In the genomic region with DNA sequence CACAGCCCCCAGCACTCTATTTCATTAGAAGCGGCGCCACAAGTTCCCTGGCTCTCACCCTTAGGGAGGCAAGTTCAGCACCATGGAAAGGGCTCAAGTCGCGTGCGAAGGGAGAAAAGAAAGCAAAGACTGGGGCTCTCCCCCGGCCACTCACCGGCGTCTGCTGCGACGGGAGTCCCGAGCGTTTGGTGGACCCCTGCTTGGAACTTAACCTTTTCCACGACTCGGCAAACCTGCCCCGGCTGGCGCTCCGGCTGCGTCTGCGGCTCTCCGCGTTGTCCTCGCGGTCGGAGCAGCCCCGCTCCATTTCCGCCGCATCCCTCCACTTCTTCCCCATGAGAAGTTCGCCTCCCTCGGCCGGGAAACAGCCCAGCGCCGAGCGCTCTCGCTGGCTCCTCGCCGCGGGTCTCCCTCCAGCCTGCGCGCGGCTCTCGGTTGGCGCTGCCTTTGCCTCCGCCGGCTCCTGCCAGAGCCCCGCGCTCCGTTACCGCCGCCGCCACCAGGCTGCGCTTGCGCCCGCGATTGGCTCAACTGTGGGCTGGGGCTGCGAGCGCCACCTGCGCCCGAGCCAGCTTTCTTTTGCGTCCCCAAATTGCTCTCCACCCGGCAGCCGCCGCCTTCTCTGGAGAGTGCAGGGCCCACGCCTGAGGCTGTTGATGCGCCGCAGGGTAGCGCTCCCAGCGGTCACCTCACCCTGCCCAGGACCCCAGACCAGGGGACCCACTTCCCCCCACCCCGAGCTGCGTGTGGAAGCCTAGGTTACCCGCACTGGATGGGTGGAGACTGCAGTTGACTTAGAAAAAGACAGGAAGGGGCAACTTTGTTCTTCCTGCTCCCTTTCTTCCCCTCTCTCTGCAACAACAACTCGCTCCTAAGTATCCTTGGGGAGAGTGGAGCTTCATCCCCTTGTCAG, we compare ENCODE assay signal across 8 cellular contexts.
A peak's percentile ranks its signal among the peaks of the same experiment; 100 is the strongest.
DNase-seq lines count a peak whose midpoint lies in the region; ATAC-seq and TF ChIP-seq lines count a peak whose summit lies in the region.

No MANE protein-coding gene starts in this region.

- no peaks in the 10 kb centered on the region for H3K36me3 Mint-ChIP-seq in Caco-2 (ENCODE audit: insufficient read depth, unreplicated experiment)
- no peaks in the 10 kb centered on the region for H3K36me3 Mint-ChIP-seq in effector memory CD8-positive, alpha-beta T cell (ENCODE audit: insufficient read depth)

- no peaks in the 10 kb centered on the region for H3K9me3 ChIP-seq in Caco-2
- H3K9me3 ChIP-seq in iPS-18c (ENCODE audit: control insufficient read depth, insufficient read depth, low read length): no peaks in the 10 kb centered on the region
- peaks cover 0 to 2% (median 0%) of the 10 kb centered on the region in 3 donors for H3K9me3 ChIP-seq in skeletal muscle tissue (ENCODE audit: control insufficient read depth in 3 of 3, low read length in 3 of 3)

- no TSS peak for BruUV-seq in Caco-2 (replicated peaks; lab: Mats Ljungman, UMichigan)

- H3K36me3 ChIP-seq in Caco-2 (ENCODE audit: control insufficient read depth, insufficient read depth, low read length) (no peaks in the 10 kb centered on the region), skeletal muscle tissue (ENCODE audit: control insufficient read depth in 3 of 3, insufficient read depth in 3 of 3, low read length in 3 of 3) (no peaks in the 10 kb centered on the region)

- H3K27me3 Mint-ChIP-seq in Caco-2 (ENCODE audit: insufficient read depth, unreplicated experiment): no peaks in the 10 kb centered on the region
- H3K27me3 Mint-ChIP-seq in effector memory CD8-positive, alpha-beta T cell: peaks cover 41 to 45% of the 10 kb centered on the region in 2 donors

- POLR2A ChIA-PET in Caco-2 (lab: Charles Lee): no interaction called here

- ATAC-seq in GM19035 (IDR thresholded peaks at IDR 0.05; ENCODE audit: unreplicated experiment) (peak; percentile 89), HG03159 (IDR thresholded peaks at IDR 0.05; ENCODE audit: unreplicated experiment) (peak; percentile 81)
- no peak for ATAC-seq in effector memory CD8-positive, alpha-beta T cell (replicated peaks)

- CTCF ChIA-PET in Caco-2 (lab: Charles Lee): interaction anchor here (0.7 kb wide), 1 partner anchor 322 kb away, joined by 3 read pairs; no protein-coding TSS in a partner anchor

- no peak overlapping the region for H3K9ac ChIP-seq in skeletal muscle tissue (ENCODE audit: low read depth in 1 of 3, low read length in 3 of 3)

- H3K27ac ChIP-seq in skeletal muscle tissue (ENCODE audit: low read depth, low read length): no peak overlapping the region

- TF ChIP-seq CTCF in Caco-2 (IDR thresholded peaks at IDR 0.05; ENCODE audit: insufficient read depth in 1 of 2, low read depth in 1 of 2, low read length in 1 of 2, severe bottlenecking in 1 of 2, unreplicated experiment in 1 of 2): no peak

- no peaks in the 10 kb centered on the region for H3K4me1 Mint-ChIP-seq in Caco-2 (ENCODE audit: low read depth, unreplicated experiment)
- peaks cover 0 to 4% of the 10 kb centered on the region in 2 donors for H3K4me1 Mint-ChIP-seq in effector memory CD8-positive, alpha-beta T cell (ENCODE audit: low read depth in 2 of 2)

- H3K4me1 ChIP-seq in Caco-2: no peaks in the 10 kb centered on the region
- peaks cover 0 to 8% (median 3%) of the 10 kb centered on the region in 3 donors for H3K4me1 ChIP-seq in skeletal muscle tissue (ENCODE audit: control insufficient read depth in 3 of 3, insufficient read depth in 3 of 3, low read length in 3 of 3)

- H3K9me3 Mint-ChIP-seq in Caco-2 (ENCODE audit: unreplicated experiment): peaks cover 10% of the 10 kb centered on the region
- peaks cover 0 to 3% of the 10 kb centered on the region in 2 donors for H3K9me3 Mint-ChIP-seq in effector memory CD8-positive, alpha-beta T cell

- peak overlapping the region; percentile 44 for H3K4me3 Mint-ChIP-seq in Caco-2 (ENCODE audit: unreplicated experiment)
- peak overlapping the region in 1 of 2 donors; percentile 25 for H3K4me3 Mint-ChIP-seq in effector memory CD8-positive, alpha-beta T cell

- peak; percentile 54 for DNase-seq in Caco-2
- DNase-seq in NCI-H82 treated with DMSO at 0.1 percent for 48 hours (lab: John Stamatoyannopoulos, UW; ENCODE audit: unreplicated experiment): peak; percentile 33
- DNase-seq in brain pericyte (ENCODE audit: low read depth, low spot score): peak; percentile 5
- DNase-seq in effector memory CD8-positive, alpha-beta T cell: no peak

- H3K27ac Mint-ChIP-seq in Caco-2 (ENCODE audit: unreplicated experiment): no peak overlapping the region
- no peak overlapping the region for H3K27ac Mint-ChIP-seq in effector memory CD8-positive, alpha-beta T cell

- peak overlapping the region; percentile 21 for H3K4me3 ChIP-seq in Caco-2 (ENCODE audit: low read depth, low read length)
- H3K4me3 ChIP-seq in iPS-18c (ENCODE audit: insufficient read depth, low read depth, low read length): peak overlapping the region; percentile 77
- peak overlapping the region; percentile 42 to 61 (median 42) for H3K4me3 ChIP-seq in skeletal muscle tissue (ENCODE audit: low read length in 3 of 3)

- intact Hi-C loops in Caco-2 (cut with micrococcal nuclease; ENCODE audit: unreplicated experiment): no loop called here

- no peaks in the 10 kb centered on the region for H3K27me3 ChIP-seq in Caco-2 (replicated peaks; ENCODE audit: control insufficient read depth, insufficient read depth, low read length)
- peaks cover 23 to 29% (median 25%) of the 10 kb centered on the region in 3 donors for H3K27me3 ChIP-seq in skeletal muscle tissue (ENCODE audit: control insufficient read depth in 3 of 3, insufficient read depth in 3 of 3, low read length in 3 of 3)

Comparison
In these comparisons a context has a peak if more than half of its experiments do, and no peak if none do; other contexts are left out.
1. DNase-seq: peak in Caco-2 (2 of 2), NCI-H82 treated with DMSO at 0.1 percent for 48 hours (single experiment) and brain pericyte (single experiment); none in effector memory CD8-positive, alpha-beta T cell (0 of 3).
2. H3K4me3 ChIP-seq: peak in every context shown above with its lines; median percentile 77 in iPS-18c; 42 in skeletal muscle tissue; 21 in Caco-2.